17 cellular contexts compared by ENCODE assay signal in genomic region chr1:183273300-183273699, GRCh38.
A peak's percentile ranks its signal among the peaks of the same experiment; 100 is the strongest.
DNase-seq lines count a peak whose midpoint lies in the region; FAIRE-seq and TF ChIP-seq lines count a peak whose summit lies in the region.
"Had no signal": no experiment of that assay in that cellular context is flagged by ENCODE, and none has a peak within 500 bp of the region (broad histone marks: within the 10 kb centered on the region; RNA-seq: fewer than 3 reads in every experiment).

No MANE protein-coding gene starts in this region.

- TF ChIP-seq CTCF in bronchial epithelial cell (IDR thresholded peaks at IDR 0.05; ENCODE audit: insufficient read depth, low read length, severe bottlenecking) = no peak
- TF ChIP-seq CTCF in osteocyte (IDR thresholded peaks at IDR 0.05) = no peak
- no peak for TF ChIP-seq CTCF in esophagus muscularis mucosa (IDR thresholded peaks at IDR 0.05)

- H3K9me3 ChIP-seq in esophagus muscularis mucosa = no peaks in the 10 kb centered on the region
- H3K9me3 ChIP-seq: ovary had no signal

- DNase-seq in Daoy (ENCODE audit: low read depth) = peak; percentile 46
- peak; percentile 66 for DNase-seq in M059J (ENCODE audit: low read depth)
- DNase-seq in bronchial epithelial cell (ENCODE audit: low read depth) = peak; percentile 61
- DNase-seq in osteocyte (ENCODE audit: extremely low spot score, unreplicated experiment) = no peak
- DNase-seq in caudate nucleus (lab: John Stamatoyannopoulos, UW) = no peak
- DNase-seq in esophagus muscularis mucosa (ENCODE audit: extremely low spot score) = no peak
- DNase-seq in GM19238 (ENCODE audit: insufficient read length, low spot score) = no peak
- DNase-seq in DMS 273 treated with DMSO at 0.1 percent for 48 hours (lab: John Stamatoyannopoulos, UW) = no peak
- DNase-seq: activated CD4-positive, alpha-beta T cell treated with anti-CD3 and anti-CD28 coated beads, Interleukin-2, amount 50 U/mL, for 4 hours; mesendoderm; NCI-H146; NCI-H69; ovary had no signal

- H3K4me1 ChIP-seq in esophagus muscularis mucosa = peaks cover 15 to 26% (median 17%) of the 10 kb centered on the region in 4 donors

- H3K27ac ChIP-seq in caudate nucleus (ENCODE audit: low read depth, low read length) (no peak overlapping the region), esophagus muscularis mucosa (replicated peaks in 1 of 4) (peak overlapping the region in 1 of 4 donors; percentile 47)
- H3K27ac ChIP-seq: ovary had no signal

- 95% methylated on average over 5 of the region's 5 CpGs for WGBS in esophagus muscularis mucosa

- no peak for TF ChIP-seq POLR2A in esophagus muscularis mucosa (IDR thresholded peaks at IDR 0.05; ENCODE audit: low read depth)

- H3K36me3 Mint-ChIP-seq in osteocyte (ENCODE audit: unreplicated experiment) = no peaks in the 10 kb centered on the region
- H3K36me3 Mint-ChIP-seq: IgD-negative memory B cell had no signal

- TF ChIP-seq EP300 in esophagus muscularis mucosa (IDR thresholded peaks at IDR 0.05) = no peak

- intact Hi-C loops in esophagus muscularis mucosa (cut with DNase I) = no loop called here

- no peak for FAIRE-seq in bronchial epithelial cell (lab: Jason Lieb, UNC)
- FAIRE-seq: GM12892 had no signal

- H3K4me1 Mint-ChIP-seq in osteocyte (ENCODE audit: unreplicated experiment) = peaks cover 63% of the 10 kb centered on the region
- H3K4me1 Mint-ChIP-seq: B cell, IgD-negative memory B cell had no signal

- H3K36me3 ChIP-seq in bronchial epithelial cell (ENCODE audit: control insufficient read depth, insufficient read depth, low read length) (no peaks in the 10 kb centered on the region), esophagus muscularis mucosa (no peaks in the 10 kb centered on the region)
- H3K36me3 ChIP-seq: ovary had no signal

- H3K27me3 ChIP-seq in bronchial epithelial cell (ENCODE audit: control insufficient read depth, insufficient read depth, low read length) (no peaks in the 10 kb centered on the region), esophagus muscularis mucosa (no peaks in the 10 kb centered on the region)
- H3K27me3 ChIP-seq: ovary had no signal

- no peak overlapping the region for H3K4me3 ChIP-seq in bronchial epithelial cell (ENCODE audit: low read depth, low read length)
- H3K4me3 ChIP-seq in esophagus muscularis mucosa = no peak overlapping the region
- H3K4me3 ChIP-seq: ovary had no signal

- peak overlapping the region; percentile 85 for H3K27ac Mint-ChIP-seq in osteocyte (ENCODE audit: unreplicated experiment)
- H3K27ac Mint-ChIP-seq: activated T-helper 1 cell treated with anti-CD3 and anti-CD28 coated beads, Interleukin-12 subunit alpha, Interleukin-12 subunit beta, Interleukin-2, Interleukin-4 antibody, amounts not matched to agents 30 ng/mL and 10 ng/mL and 1 ng/mL, durations not matched to agents 14 hours and 24 hours and 36 hours; B cell; IgD-negative memory B cell had no signal

- H3K27me3 Mint-ChIP-seq in osteocyte (ENCODE audit: unreplicated experiment) = no peaks in the 10 kb centered on the region

- H3K4me3 Mint-ChIP-seq in osteocyte (ENCODE audit: unreplicated experiment) = no peak overlapping the region
- H3K4me3 Mint-ChIP-seq: activated T-helper 1 cell treated with anti-CD3 and anti-CD28 coated beads, Interleukin-12 subunit alpha, Interleukin-12 subunit beta, Interleukin-2, Interleukin-4 antibody, amounts not matched to agents 30 ng/mL and 10 ng/mL and 1 ng/mL, durations not matched to agents 14 hours and 24 hours and 36 hours; B cell; IgD-negative memory B cell had no signal

- no peaks in the 10 kb centered on the region for H3K9me3 Mint-ChIP-seq in osteocyte (ENCODE audit: unreplicated experiment)
- H3K9me3 Mint-ChIP-seq: activated T-helper 1 cell treated with anti-CD3 and anti-CD28 coated beads, Interleukin-12 subunit alpha, Interleukin-12 subunit beta, Interleukin-2, Interleukin-4 antibody, amounts not matched to agents 30 ng/mL and 10 ng/mL and 1 ng/mL, durations not matched to agents 14 hours and 24 hours and 36 hours; IgD-negative memory B cell had no signal

Comparison
In these comparisons a context has a peak if more than half of its experiments do, and no peak if none do; other contexts are left out.
1. DNase-seq: peak in Daoy (single experiment), M059J (single experiment) and bronchial epithelial cell (single experiment); none in osteocyte (single experiment), caudate nucleus (0 of 61), esophagus muscularis mucosa (single experiment), GM19238 (single experiment) and DMS 273 treated with DMSO at 0.1 percent for 48 hours (single experiment).